Comparison of ENCODE assay signal across 8 cellular contexts in genomic region chr11:4094348-4095291, GRCh38. TPM values are rescaled to one million over a fixed set of nuclear protein-coding genes. Genes with fewer than 3 reads are reported as not detected.
DNase-seq lines count a peak whose midpoint lies in the region; ATAC-seq and TF ChIP-seq lines count a peak whose summit lies in the region.

Gene RRM1, plus strand, starts transcription at chr11:4094799. Its CDS starts 214 bp downstream, at chr11:4095013.

- intact Hi-C loops in esophagus squamous epithelium (cut with DNase I) = no loop called here

- peak; percentile 96 for DNase-seq in DMS79 treated with DMSO at 0.1 percent for 48 hours (lab: John Stamatoyannopoulos, UW)
- DNase-seq in Karpas-422 = peak; percentile 98
- DNase-seq in RKO (ENCODE audit: low spot score) = peak; percentile 96
- DNase-seq in activated T-helper 1 cell treated with Interleukin-2 at 50 U/mL for 16 hours (ENCODE audit: low read depth) = peak; percentile 87
- DNase-seq in esophagus squamous epithelium (lab: John Stamatoyannopoulos, UW) = peak; percentile 68
- peak; percentile 98 for DNase-seq in myocyte (ENCODE audit: low read depth)
- DNase-seq in stimulated activated CD8-positive, alpha-beta memory T cell treated with anti-CD3 and anti-CD28 coated beads, Interleukin-7, amount 100 ng/mL, for 48 hours (ENCODE audit: extremely low read depth in 1 of 2, low read depth in 1 of 2) = peak; percentile 89 to 92

- peak in 2 of 4 donors; percentile 67 to 73 for TF ChIP-seq POLR2A in esophagus squamous epithelium (IDR thresholded peaks at IDR 0.05)

- TF ChIP-seq CTCF in esophagus squamous epithelium (IDR thresholded peaks at IDR 0.05) = peak in 1 of 6 experiments; percentile 10

- peak; percentile 92 for ATAC-seq in GM21825 (IDR thresholded peaks at IDR 0.05; ENCODE audit: unreplicated experiment)

- no peaks in the 10 kb centered on the region for H3K9me2 ChIP-seq in Karpas-422 (replicated peaks; ENCODE audit: insufficient read depth, low read length)

- H3K4me1 ChIP-seq in Karpas-422 (ENCODE audit: low read length) (peaks cover 35% of the 10 kb centered on the region), esophagus squamous epithelium (peaks cover 11 to 52% (median 11%) of the 10 kb centered on the region in 3 donors)

- peaks cover 50% of the 10 kb centered on the region for H3K79me2 ChIP-seq in Karpas-422 (ENCODE audit: low read length)

- peak within 1 kb of the TSS; percentile 78 for H2AFZ ChIP-seq in Karpas-422 (ENCODE audit: low read length)

- H3K27me3 ChIP-seq in Karpas-422 (ENCODE audit: low read length) (no peaks in the 10 kb centered on the region), esophagus squamous epithelium (no peaks in the 10 kb centered on the region)

- H3K27ac ChIP-seq in Karpas-422 (ENCODE audit: low read length) (peak within 1 kb of the TSS; percentile 74), esophagus squamous epithelium (peak within 1 kb of the TSS; percentile 95 to 98 (median 98))

- 0% methylated on average over 18 to 50 of the region's 74 CpGs for WGBS in esophagus squamous epithelium, 2 donors

- H3K4me2 ChIP-seq in Karpas-422 (ENCODE audit: low read depth, low read length, poor library complexity, severe bottlenecking) = peak within 1 kb of the TSS; percentile 93

- H3K36me3 ChIP-seq in Karpas-422 (ENCODE audit: insufficient read depth, low read length) = peaks cover 6% of the 10 kb centered on the region; the same call in 1 of the 2 replicates
- peaks cover 0 to 33% (median 5%) of the 10 kb centered on the region in 3 donors for H3K36me3 ChIP-seq in esophagus squamous epithelium

- H3K9me3 ChIP-seq in Karpas-422 (ENCODE audit: low read length) (no peaks in the 10 kb centered on the region), esophagus squamous epithelium (no peaks in the 10 kb centered on the region)

- H3K9ac ChIP-seq in Karpas-422 (ENCODE audit: low read length) = peak within 1 kb of the TSS; percentile 95

- H4K20me1 ChIP-seq in Karpas-422 (ENCODE audit: insufficient read depth, low read depth, low read length) = no peaks in the 10 kb centered on the region

- H3K4me3 ChIP-seq in Karpas-422 (ENCODE audit: low read length) = peak within 1 kb of the TSS; percentile 92
- peak within 1 kb of the TSS; percentile 63 to 92 (median 75) for H3K4me3 ChIP-seq in esophagus squamous epithelium

RNA-seq across cellular contexts. Expression of gene RRM1, which starts in this region (rescaled TPM):
- total RNA-seq in Karpas-422 (2014; rRNA removed; shearing (Covaris generic); ENCODE audit: low replicate concordance) = 69.0 and 80.7 TPM in 2 replicates
- total RNA-seq in esophagus squamous epithelium (10 to 100 TPM; 22.3 to 90.8 (median 60.3) TPM), myocyte (40.8 and 41.5 TPM in 2 replicates)
- 19.0 TPM for polyA plus RNA-seq in myocyte (2012)

Comparison
In these comparisons a context has a peak if more than half of its experiments do, and no peak if none do; other contexts are left out.
1. Peak in every context shown above with its lines: DNase-seq, ATAC-seq, H3K4me3 ChIP-seq and H3K27ac ChIP-seq.